10 cellular contexts compared by ENCODE assay signal in genomic region chr20:48718914-48719578, GRCh38.
DNase-seq lines count a peak whose midpoint lies in the region; ATAC-seq, FAIRE-seq and TF ChIP-seq lines count a peak whose summit lies in the region.
"Had no signal": no experiment of that assay in that cellular context is flagged by ENCODE, and none has a peak within 500 bp of the region (broad histone marks: within the 10 kb centered on the region; RNA-seq: fewer than 3 reads in every experiment).

No MANE protein-coding gene starts in this region.

- H3K27me3 Mint-ChIP-seq in activated naive CD4-positive, alpha-beta T cell treated with anti-CD3 and anti-CD28 coated beads for 36 hours (ENCODE audit: low read depth) = no peaks in the 10 kb centered on the region

- H3K9ac ChIP-seq in HepG2 (ENCODE audit: insufficient read depth, low read depth, low read length) = no peak overlapping the region

- H2AFZ ChIP-seq in HepG2 (ENCODE audit: low read length) = no peak overlapping the region

- H3K4me3 ChIP-seq in HepG2 (replicated peaks in 1 of 3; ENCODE audit: insufficient read depth in 1 of 3, low read depth in 2 of 3, low read length in 3 of 3) (no peak overlapping the region), transverse colon (no peak overlapping the region)
- H3K4me3 ChIP-seq: pancreas had no signal

- H3K36me3 ChIP-seq in HepG2 (replicated peaks in 1 of 2; ENCODE audit: control insufficient read depth in 1 of 2, insufficient read depth in 2 of 2, low read length in 2 of 2) = no peaks in the 10 kb centered on the region
- H3K36me3 ChIP-seq in transverse colon = no peaks in the 10 kb centered on the region
- H3K36me3 ChIP-seq: pancreas had no signal

- H3K4me1 ChIP-seq in HepG2 (ENCODE audit: insufficient read depth, low read length) (peaks cover 30% of the 10 kb centered on the region), transverse colon (peaks cover 5 to 41% (median 20%) of the 10 kb centered on the region in 4 donors)

- no peaks in the 10 kb centered on the region for H3K79me2 ChIP-seq in HepG2 (ENCODE audit: insufficient read depth, low read length)

- H3K27ac Mint-ChIP-seq in activated naive CD4-positive, alpha-beta T cell treated with anti-CD3 and anti-CD28 coated beads for 36 hours = no peak overlapping the region

- POLR2A ChIA-PET in HepG2 (lab: Yijun Ruan, JAX) = no interaction called here

- peak overlapping the region; percentile 11 for H3K4me3 Mint-ChIP-seq in activated naive CD4-positive, alpha-beta T cell treated with anti-CD3 and anti-CD28 coated beads for 36 hours

- no peak for TF ChIP-seq CTCF in HepG2 (CRISPR knock-in tag; IDR thresholded peaks at IDR 0.05)
- no peak for TF ChIP-seq CTCF in transverse colon (IDR thresholded peaks at IDR 0.05)

- H4K20me1 ChIP-seq in HepG2 (ENCODE audit: insufficient read depth, low read length) = no peaks in the 10 kb centered on the region

- no peaks in the 10 kb centered on the region for H3K9me3 Mint-ChIP-seq in activated naive CD4-positive, alpha-beta T cell treated with anti-CD3 and anti-CD28 coated beads for 36 hours

- no peak for TF ChIP-seq RAD21 in HepG2 (CRISPR knock-in tag; IDR thresholded peaks at IDR 0.05)

- peaks cover 2% of the 10 kb centered on the region for H3K36me3 Mint-ChIP-seq in activated naive CD4-positive, alpha-beta T cell treated with anti-CD3 and anti-CD28 coated beads for 36 hours (ENCODE audit: low read depth)

- peaks cover 1 to 5% of the 10 kb centered on the region in 2 experiments; a peak in 2 of 5 replicates for H3K27me3 ChIP-seq in HepG2 (ENCODE audit: control insufficient read depth in 1 of 2, insufficient read depth in 2 of 2, low read length in 2 of 2)
- H3K27me3 ChIP-seq in transverse colon = no peaks in the 10 kb centered on the region
- H3K27me3 ChIP-seq: pancreas had no signal

- DNase-seq in activated naive CD4-positive, alpha-beta T cell treated with anti-CD3 and anti-CD28 coated beads for 36 hours = peak; percentile 32
- DNase-seq in activated naive CD4-positive, alpha-beta T cell (lab: John Stamatoyannopoulos, UW) = no peak
- DNase-seq in activated T-cell treated with anti-CD3 and anti-CD28 coated beads, Interleukin-2, amount 50 U/mL, for 48 hours = peak; percentile 62 to 67
- DNase-seq in HepG2 (ENCODE audit: low spot score) = no peak
- DNase-seq in transverse colon = peak; percentile 39
- no peak for DNase-seq in NCI-H2029 treated with DMSO at 0.1 percent for 48 hours (lab: John Stamatoyannopoulos, UW)
- no peak for DNase-seq in OCI-M1 (lab: John Stamatoyannopoulos, UW)
- DNase-seq: NCI-H226 had no signal

- H3K27ac ChIP-seq in HepG2 (ENCODE audit: extremely low read length, insufficient read depth, low read length) (no peak overlapping the region), transverse colon (no peak overlapping the region)
- H3K27ac ChIP-seq: pancreas had no signal

- 44% methylated on average over 8 of the region's 8 CpGs for WGBS in HepG2 (ENCODE audit: low lambda C conversion rate)
- WGBS in transverse colon (ENCODE audit: low coverage in 1 of 2), 2 donors = 69 to 100% methylated on average over 1 to 8 of the region's 8 CpGs

- in situ Hi-C loops in HepG2 (cut with HindIII; ENCODE audit: extremely low pct_ligation_motif_present, low pct_unique_long_range_greater_than_20kb) = no loop called here
- in situ Hi-C loops in transverse colon (cut with MboI; ENCODE audit: low pct_ligation_motif_present in 1 of 4, low pct_unique_long_range_greater_than_20kb in 1 of 4, low sequenced_read_pairs in 3 of 4) = no loop called here

- intact Hi-C loops in activated naive CD4-positive, alpha-beta T cell treated with anti-CD3 and anti-CD28 coated beads for 36 hours (cut with micrococcal nuclease) = loop anchor here (5.0 kb wide), 1 partner anchor 62 kb away; no protein-coding TSS in a partner anchor
- intact Hi-C loops in HepG2 (cut with micrococcal nuclease; ENCODE audit: unreplicated experiment) = no loop called here
- intact Hi-C loops in transverse colon (cut with DNase I; ENCODE audit: low total_unique reads) = no loop called here

- TF ChIP-seq POLR2A in HepG2 (IDR thresholded peaks at IDR 0.05; ENCODE audit: insufficient read depth in 1 of 2, low read depth in 2 of 2, low read length in 2 of 2) = no peak
- TF ChIP-seq POLR2A in transverse colon (IDR thresholded peaks at IDR 0.05) = no peak

- no TSS peak for BruUV-seq in HepG2 (replicated peaks; lab: Mats Ljungman, UMichigan)

- no peak for FAIRE-seq in HepG2 (lab: Jason Lieb, UNC)
- FAIRE-seq: pancreas had no signal

- H3K4me1 Mint-ChIP-seq in activated naive CD4-positive, alpha-beta T cell treated with anti-CD3 and anti-CD28 coated beads for 36 hours (ENCODE audit: low read depth) = peaks cover 51% of the 10 kb centered on the region

- CTCF ChIA-PET in activated naive CD4-positive, alpha-beta T cell treated with anti-CD3 and anti-CD28 coated beads for 36 hours (lab: Charles Lee) = interaction anchor here (1.0 to 1.9 kb wide), 2 partner anchors 12 to 61 kb away, joined by 3 to 5 read pairs; no protein-coding TSS in a partner anchor
- CTCF ChIA-PET in HepG2 (lab: Yijun Ruan, JAX; ENCODE audit: low intra/inter-chr PET ratio, low total read pairs) = no interaction called here

- no peaks in the 10 kb centered on the region for H3K9me3 ChIP-seq in HepG2 (ENCODE audit: low read length)
- H3K9me3 ChIP-seq in transverse colon = no peaks in the 10 kb centered on the region
- H3K9me3 ChIP-seq: pancreas had no signal

- no peak for ATAC-seq in HepG2
- ATAC-seq in GM21381 (IDR thresholded peaks at IDR 0.05; ENCODE audit: unreplicated experiment) = no peak
- ATAC-seq: pancreas had no signal

- no peak for TF ChIP-seq EP300 in HepG2 (IDR thresholded peaks at IDR 0.05; ENCODE audit: low read depth in 2 of 2, low read length in 2 of 2)
- TF ChIP-seq EP300 in HepG2 (CRISPR knock-in tag; IDR thresholded peaks at IDR 0.05; ENCODE audit: borderline replicate concordance) = no peak
- TF ChIP-seq EP300 in transverse colon (IDR thresholded peaks at IDR 0.05; ENCODE audit: low read depth) = no peak

- H3K4me2 ChIP-seq in HepG2 (ENCODE audit: low read depth, low read length) = no peak overlapping the region

TF ChIP-seq in HepG2, 621 proteins besides CTCF, POLR2A, EP300 and RAD21:
- no peak for TF ChIP-seq ZFP82 (CRISPR knock-in tag; IDR thresholded peaks at IDR 0.05; ENCODE audit: borderline replicate concordance)
- peak; percentile 83 for TF ChIP-seq ZNF629 (CRISPR knock-in tag; conservative IDR thresholded peaks at IDR 0.05)
TF ChIP-seq in HepG2: peak in this region for 1.

Comparison
In these comparisons a context has a peak if more than half of its experiments do, and no peak if none do; other contexts are left out.
1. DNase-seq: peak in activated naive CD4-positive, alpha-beta T cell treated with anti-CD3 and anti-CD28 coated beads for 36 hours (single experiment), activated T-cell treated with anti-CD3 and anti-CD28 coated beads, Interleukin-2, amount 50 U/mL, for 48 hours (2 of 2) and transverse colon (single experiment); none in activated naive CD4-positive, alpha-beta T cell (0 of 4), HepG2 (single experiment), NCI-H2029 treated with DMSO at 0.1 percent for 48 hours (single experiment) and OCI-M1 (single experiment).